Comparison of ENCODE assay signal across 16 cellular contexts in the genomic region with DNA sequence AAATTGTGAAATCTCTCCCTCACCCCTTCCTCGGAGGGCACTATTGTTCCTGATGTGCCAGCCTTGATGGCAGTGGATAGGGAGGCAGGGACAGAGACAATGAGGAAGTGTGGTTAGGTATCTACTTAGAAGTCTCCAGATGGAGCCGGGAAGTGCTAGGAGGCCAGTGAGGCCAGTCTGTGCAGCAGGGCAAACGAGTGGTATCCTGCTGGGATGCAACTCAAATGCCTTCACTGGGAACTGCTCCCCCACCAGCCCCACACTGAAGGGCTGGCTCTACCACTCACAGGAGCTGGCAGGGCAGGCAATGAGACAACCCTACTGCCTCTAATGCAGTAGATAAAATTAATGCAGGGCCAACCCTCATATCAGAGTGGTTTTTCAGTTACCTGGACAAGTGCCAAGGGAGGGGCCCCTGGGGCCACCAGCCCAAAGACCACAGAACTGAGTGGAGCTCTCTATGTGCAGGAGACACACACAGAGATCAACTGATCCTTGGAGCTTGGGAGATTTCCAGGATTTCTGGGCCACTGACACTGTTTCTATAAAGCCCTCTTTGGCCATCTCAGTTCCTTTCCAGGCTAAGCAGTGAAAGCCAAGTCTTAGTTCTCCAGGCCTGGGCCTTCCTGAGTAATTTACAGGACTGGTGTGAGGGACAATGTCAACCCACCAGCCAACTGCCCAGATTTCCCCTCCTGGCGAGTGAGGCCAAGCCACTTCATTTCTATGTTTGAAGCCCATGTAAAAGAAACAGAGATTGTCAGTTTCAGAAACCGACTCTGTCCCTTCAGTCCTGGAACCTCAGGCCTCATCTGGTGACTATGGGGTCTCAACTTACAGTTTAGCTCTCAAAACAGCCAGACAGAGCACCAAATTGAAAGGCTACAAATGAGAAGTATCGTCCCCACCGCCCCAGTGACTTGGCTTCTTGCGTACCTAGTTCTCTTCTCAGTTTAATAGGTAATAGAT. TPM values are rescaled to one million over a fixed set of nuclear protein-coding genes. Genes with fewer than 3 reads are reported as not detected.
DNase-seq lines count a peak whose midpoint lies in the region; ATAC-seq and TF ChIP-seq lines count a peak whose summit lies in the region.
"Had no signal": no experiment of that assay in that cellular context is flagged by ENCODE, and none has a peak within 500 bp of the region (broad histone marks: within the 10 kb centered on the region; RNA-seq: fewer than 3 reads in every experiment).

No MANE protein-coding gene starts in this region.

- H3K9me3 ChIP-seq in SK-N-SH, result no peaks in the 10 kb centered on the region
- H3K9me3 ChIP-seq in Loucy (ENCODE audit: insufficient read depth, low read depth, low read length), result no peaks in the 10 kb centered on the region
- H3K9me3 ChIP-seq: transverse colon had no signal

- peak overlapping the region; percentile 29 for H3K4me3 Mint-ChIP-seq in activated naive CD8-positive, alpha-beta T cell treated with anti-CD3 and anti-CD28 coated beads for 36 hours
- peak overlapping the region; percentile 11 to 42 (median 20) for H3K4me3 Mint-ChIP-seq in nephron
- H3K4me3 Mint-ChIP-seq: immature natural killer cell had no signal

- peaks cover 53% of the 10 kb centered on the region for H3K36me3 Mint-ChIP-seq in activated naive CD8-positive, alpha-beta T cell treated with anti-CD3 and anti-CD28 coated beads for 36 hours
- peaks cover 38% of the 10 kb centered on the region for H3K36me3 Mint-ChIP-seq in nephron (ENCODE audit: low read depth)
- H3K36me3 Mint-ChIP-seq: natural killer cell had no signal

- H3K27me3 ChIP-seq in SK-N-SH (ENCODE audit: insufficient read depth) (no peaks in the 10 kb centered on the region), Loucy (ENCODE audit: insufficient read depth, low read length, poor library complexity, severe bottlenecking) (peaks cover 9% of the 10 kb centered on the region)
- H3K27me3 ChIP-seq: transverse colon had no signal

- no peak for TF ChIP-seq EP300 in SK-N-SH (IDR thresholded peaks at IDR 0.05; ENCODE audit: borderline replicate concordance in 1 of 2, low read depth in 1 of 2, low read length in 1 of 2)

- 80% methylated on average over 7 of the region's 8 CpGs for WGBS in SK-N-SH (ENCODE audit: low lambda C conversion rate)

- TF ChIP-seq CTCF in SK-N-SH (IDR thresholded peaks at IDR 0.05) (no peak), Loucy (conservative IDR thresholded peaks at IDR 0.05; ENCODE audit: low read length) (no peak), nephron (IDR thresholded peaks at IDR 0.05; ENCODE audit: unreplicated experiment in 3 of 3) (no peak)

- no peak overlapping the region for H3K27ac Mint-ChIP-seq in activated naive CD8-positive, alpha-beta T cell treated with anti-CD3 and anti-CD28 coated beads for 36 hours
- peak overlapping the region; percentile 4 to 80 (median 77) for H3K27ac Mint-ChIP-seq in nephron

- H3K4me2 ChIP-seq in SK-N-SH, result no peak overlapping the region
- H3K4me2 ChIP-seq in Loucy (ENCODE audit: low read depth, low read length, poor library complexity, severe bottlenecking), result peak overlapping the region; percentile 32
- H3K4me2 ChIP-seq: PC-9 had no signal

- POLR2A ChIA-PET in SK-N-SH (lab: Yijun Ruan, JAX), result interaction anchor here (1.1 kb wide), 1 partner anchor 16 kb away, joined by 7 read pairs; no protein-coding TSS in a partner anchor

- CTCF ChIA-PET in SK-N-SH (lab: Yijun Ruan, JAX), result interaction anchor here (0.6 to 1.3 kb wide), 3 partner anchors 41 to 49 kb away, joined by 3 read pairs; no protein-coding TSS in a partner anchor

- H3K9me3 Mint-ChIP-seq in activated naive CD8-positive, alpha-beta T cell treated with anti-CD3 and anti-CD28 coated beads for 36 hours, result no peaks in the 10 kb centered on the region
- no peaks in the 10 kb centered on the region for H3K9me3 Mint-ChIP-seq in nephron
- H3K9me3 Mint-ChIP-seq: immature natural killer cell, natural killer cell had no signal

- H3K27ac ChIP-seq in SK-N-SH (ENCODE audit: low read depth in 2 of 2, low read length in 1 of 2), result peak overlapping the region in 1 of 2 experiments; percentile 65; a peak in 1 of 4 replicates
- H3K27ac ChIP-seq: PC-9, transverse colon, VCaP had no signal

- no peak overlapping the region for H2AFZ ChIP-seq in SK-N-SH (ENCODE audit: low read depth)
- no peak overlapping the region for H2AFZ ChIP-seq in Loucy (ENCODE audit: low read length)
- H2AFZ ChIP-seq: PC-9 had no signal

- H3K9ac ChIP-seq in SK-N-SH, result no peak overlapping the region
- H3K9ac ChIP-seq in Loucy (ENCODE audit: low read depth, low read length, poor library complexity, severe bottlenecking), result peak overlapping the region; percentile 15

- no peaks in the 10 kb centered on the region for H3F3A ChIP-seq in SK-N-SH (replicated peaks; ENCODE audit: insufficient read depth)
- H3F3A ChIP-seq in Loucy (ENCODE audit: low read depth), result peaks cover 5% of the 10 kb centered on the region; the same call in 1 of the 2 replicates

- H3K27me3 Mint-ChIP-seq in activated naive CD8-positive, alpha-beta T cell treated with anti-CD3 and anti-CD28 coated beads for 36 hours, result peaks cover 3% of the 10 kb centered on the region
- no peaks in the 10 kb centered on the region for H3K27me3 Mint-ChIP-seq in nephron (ENCODE audit: low read depth)

- H3K36me3 ChIP-seq in SK-N-SH (replicated peaks in 1 of 2; ENCODE audit: control insufficient read depth in 1 of 2, insufficient read depth in 2 of 2, low read length in 1 of 2) (peaks cover 21 to 23% of the 10 kb centered on the region in 2 experiments), Loucy (ENCODE audit: insufficient read depth, low read length) (peaks cover 24% of the 10 kb centered on the region; the same call in 1 of the 2 replicates)

- H3K4me3 ChIP-seq in SK-N-SH (ENCODE audit: low read depth in 2 of 2, low read length in 1 of 2) (no peak overlapping the region), Loucy (ENCODE audit: low read length, poor library complexity, severe bottlenecking) (no peak overlapping the region)
- H3K4me3 ChIP-seq: PC-9, transverse colon had no signal

- peaks cover 10 to 33% of the 10 kb centered on the region in 2 experiments; a peak in 2 of 4 replicates for H3K4me1 ChIP-seq in SK-N-SH (ENCODE audit: control insufficient read depth in 1 of 2, insufficient read depth in 2 of 2, low read depth in 1 of 2, low read length in 1 of 2)
- peaks cover 28% of the 10 kb centered on the region for H3K4me1 ChIP-seq in Loucy (ENCODE audit: insufficient read depth, low read length, poor library complexity, severe bottlenecking)

- H4K20me1 ChIP-seq in SK-N-SH (ENCODE audit: insufficient read depth), result peaks cover 9% of the 10 kb centered on the region; the same call in 1 of the 2 replicates
- H4K20me1 ChIP-seq in Loucy (ENCODE audit: insufficient read depth, low read length, poor library complexity, severe bottlenecking), result peaks cover 36% of the 10 kb centered on the region

- no peak for TF ChIP-seq RAD21 in SK-N-SH (IDR thresholded peaks at IDR 0.05; ENCODE audit: low read length)

- DNase-seq in SK-N-SH (no peak), NCI-H510A treated with DMSO at 0.1 percent for 48 hours (lab: John Stamatoyannopoulos, UW) (no peak)
- no peak for DNase-seq in activated naive CD8-positive, alpha-beta T cell treated with anti-CD3 and anti-CD28 coated beads for 36 hours
- DNase-seq: activated gamma-delta T cell; central memory CD4-positive, alpha-beta T cell; immature natural killer cell; natural killer cell; NCI-H2029 treated with DMSO at 0.1 percent for 48 hours; transverse colon had no signal

- peaks cover 22% of the 10 kb centered on the region for H3K4me1 Mint-ChIP-seq in activated naive CD8-positive, alpha-beta T cell treated with anti-CD3 and anti-CD28 coated beads for 36 hours
- H3K4me1 Mint-ChIP-seq in nephron, result peaks cover 31% of the 10 kb centered on the region

- no peaks in the 10 kb centered on the region for H3K9me2 ChIP-seq in SK-N-SH
- no peaks in the 10 kb centered on the region for H3K9me2 ChIP-seq in Loucy (replicated peaks; ENCODE audit: low read depth, low read length)

- no peak for ATAC-seq in SK-N-SH treated with all-trans-retinoic acid at 6 μM for 48 hours
- no peak for ATAC-seq in HG03520 (IDR thresholded peaks at IDR 0.05; ENCODE audit: unreplicated experiment)
- ATAC-seq in HG03378 (IDR thresholded peaks at IDR 0.05; ENCODE audit: unreplicated experiment), result no peak
- ATAC-seq: natural killer cell had no signal

- H3K79me2 ChIP-seq in SK-N-SH (ENCODE audit: insufficient read depth) (peaks cover 25% of the 10 kb centered on the region; the same call in 1 of the 2 replicates), Loucy (ENCODE audit: insufficient read depth, low read length) (peaks cover 32% of the 10 kb centered on the region)

TF ChIP-seq in SK-N-SH, 30 proteins besides CTCF, POLR2A, EP300 and RAD21:
- TF ChIP-seq POLR2AphosphoS5 (IDR thresholded peaks at IDR 0.05; ENCODE audit: low read depth, low read length) (peak; percentile 9; the same call in 1 of the 2 replicates), ELF1 (IDR thresholded peaks at IDR 0.05) (no peak), NFIC (IDR thresholded peaks at IDR 0.05; ENCODE audit: borderline replicate concordance) (peak; percentile 37; the same call in 1 of the 2 replicates)

TF ChIP-seq in SK-N-SH treated with all-trans-retinoic acid at 6 μM for 48 hours, 23 proteins besides CTCF, POLR2A, EP300 and RAD21 (continues in another document):
- TF ChIP-seq TOX (CRISPR knock-in tag; IDR thresholded peaks at IDR 0.05; ENCODE audit: borderline replicate concordance) (no peak), ZNF8 (CRISPR knock-in tag; IDR thresholded peaks at IDR 0.05) (no peak), OSR1 (CRISPR knock-in tag; IDR thresholded peaks at IDR 0.05) (no peak), ZFP3 (CRISPR knock-in tag; IDR thresholded peaks at IDR 0.05) (no peak), RARB (CRISPR knock-in tag; IDR thresholded peaks at IDR 0.05) (no peak), GLIS3 (CRISPR knock-in tag; IDR thresholded peaks at IDR 0.05) (no peak), ISL1 (CRISPR knock-in tag; IDR thresholded peaks at IDR 0.05) (no peak), PPARA (CRISPR knock-in tag; IDR thresholded peaks at IDR 0.05; ENCODE audit: borderline replicate concordance) (no peak), ZNF70 (CRISPR knock-in tag; IDR thresholded peaks at IDR 0.05) (no peak), ZC3H10 (CRISPR knock-in tag; IDR thresholded peaks at IDR 0.05) (no peak)

RNA-seq across cellular contexts. Expression of a gene that starts 4.1 kb away (rescaled TPM):
- polyA plus RNA-seq in SK-N-SH (2012; rRNA removed), result 496 and 565 TPM in 2 replicates
- 295 and 435 TPM in 2 replicates for polyA plus RNA-seq in SK-N-SH (2012; cell fraction: cytosol; rRNA removed)
- 201 and 326 TPM in 2 replicates for polyA plus RNA-seq in SK-N-SH (2012; cell fraction: nucleus; rRNA removed)
- 1,000 to 10,000 TPM; 1,236 to 1,275 TPM for total RNA-seq in activated naive CD8-positive, alpha-beta T cell treated with anti-CD3 and anti-CD28 coated beads for 36 hours

RNA-seq across cellular contexts. Expression of a gene that starts 40.6 kb away (rescaled TPM):
- polyA plus RNA-seq in SK-N-SH (2012; rRNA removed), result 21.8 and 27.1 TPM in 2 replicates
- polyA plus RNA-seq in SK-N-SH (2012; cell fraction: cytosol; rRNA removed), result 9.3 and 12.5 TPM in 2 replicates
- polyA plus RNA-seq in SK-N-SH (2012; cell fraction: nucleus; rRNA removed), result 68.9 and 85.4 TPM in 2 replicates
- 1 to 10 TPM; 5.2 to 5.9 TPM for total RNA-seq in activated naive CD8-positive, alpha-beta T cell treated with anti-CD3 and anti-CD28 coated beads for 36 hours

RNA-seq across cellular contexts. Expression of a gene that starts 59.5 kb away (rescaled TPM):
- not detected in 2 replicates for polyA plus RNA-seq in SK-N-SH (2012; rRNA removed)
- not detected in 2 replicates for polyA plus RNA-seq in SK-N-SH (2012; cell fraction: cytosol; rRNA removed)
- 0.01 TPM in 2 replicates for polyA plus RNA-seq in SK-N-SH (2012; cell fraction: nucleus; rRNA removed)
- total RNA-seq in activated naive CD8-positive, alpha-beta T cell treated with anti-CD3 and anti-CD28 coated beads for 36 hours, result 1 to 10 TPM; 4.0 to 5.9 TPM
